In the genomic region with DNA sequence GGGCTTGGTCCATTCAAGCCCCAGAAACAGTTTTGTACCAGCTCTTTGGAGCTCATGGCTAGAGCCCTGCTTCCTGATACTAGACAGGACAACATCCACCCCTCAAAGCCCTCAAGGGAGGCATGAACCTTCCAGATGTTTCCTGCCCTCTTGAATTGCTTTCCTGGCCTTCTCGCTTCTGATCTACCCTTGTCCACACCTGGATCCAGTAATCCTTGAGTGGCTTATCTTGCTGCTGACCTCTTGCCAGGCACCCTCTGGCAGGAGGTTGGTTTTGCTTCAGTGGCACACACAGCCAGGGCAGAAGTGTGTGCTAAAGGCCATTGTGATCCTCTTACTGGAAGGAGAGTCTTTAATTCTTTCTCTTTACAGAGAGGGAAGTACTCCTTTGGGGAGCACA, we compare ENCODE assay signal across 15 cellular contexts.
DNase-seq lines count a peak whose midpoint lies in the region; ATAC-seq, FAIRE-seq and TF ChIP-seq lines count a peak whose summit lies in the region.
"Had no signal": no experiment of that assay in that cellular context is flagged by ENCODE, and none has a peak within 500 bp of the region (broad histone marks: within the 10 kb centered on the region; RNA-seq: fewer than 3 reads in every experiment).

No MANE protein-coding gene starts in this region.

- no peaks in the 10 kb centered on the region for H3K23me2 ChIP-seq in H9 (ENCODE audit: insufficient read length, low read depth, low read length, poor library complexity, severe bottlenecking)

- no peak for FAIRE-seq in GM12891 (lab: Jason Lieb, UNC)

- H3K27ac ChIP-seq in skeletal muscle tissue (ENCODE audit: low read depth, low read length), result peak overlapping the region; percentile 2
- no peak overlapping the region for H3K27ac ChIP-seq in H9 (ENCODE audit: insufficient read length, low read depth, low read length)

- H3K27ac Mint-ChIP-seq in H9, result no peak overlapping the region
- H3K27ac Mint-ChIP-seq: CD14-positive monocyte had no signal

- DNase-seq in Right ventricle myocardium superior (no peak), cardiac septum (ENCODE audit: low spot score) (no peak), left ventricle myocardium superior (no peak), GM12891 (ENCODE audit: insufficient read length, low spot score) (no peak), H9 (no peak)
- DNase-seq: COR-L47, H7, NCI-H1092, NCI-H526 treated with DMSO at 0.1 percent for 48 hours, SIG-M5 had no signal

- no peak for TF ChIP-seq CTCF in H9 (conservative IDR thresholded peaks at IDR 0.05)

- no peak overlapping the region for H2BK120ac ChIP-seq in H9 (ENCODE audit: low read depth, low read length, poor library complexity, severe bottlenecking)

- peak; percentile 34 for ATAC-seq in Right ventricle myocardium superior (ENCODE audit: poor library complexity)
- peak; percentile 56 for ATAC-seq in left ventricle myocardium superior
- no peak for ATAC-seq in HG03520 (IDR thresholded peaks at IDR 0.05; ENCODE audit: unreplicated experiment)
- ATAC-seq in HG02571 (IDR thresholded peaks at IDR 0.05; ENCODE audit: unreplicated experiment), result no peak

- H3K36me3 ChIP-seq in skeletal muscle tissue (ENCODE audit: control insufficient read depth in 3 of 3, insufficient read depth in 3 of 3, low read length in 3 of 3), result no peaks in the 10 kb centered on the region
- H3K36me3 ChIP-seq: MG63 had no signal

- no peak overlapping the region for H2AFZ ChIP-seq in H9 (ENCODE audit: low read length)

- H2BK5ac ChIP-seq in H9 (ENCODE audit: insufficient read length, low read length), result no peak overlapping the region

- H2AK5ac ChIP-seq in H9 (ENCODE audit: insufficient read length, low read length), result no peak overlapping the region

- no peaks in the 10 kb centered on the region for H3K79me2 ChIP-seq in H9 (ENCODE audit: insufficient read depth, low read length)

- TF ChIP-seq POLR2A in GM12891 (IDR thresholded peaks at IDR 0.05; ENCODE audit: low read depth, low read length), result no peak

- no peak overlapping the region for H2BK12ac ChIP-seq in H9 (ENCODE audit: insufficient read length, low read depth, low read length)

- H3K56ac ChIP-seq in H9 (ENCODE audit: insufficient read length, low read depth, low read length), result no peak overlapping the region

- intact Hi-C loops in Right ventricle myocardium superior (cut with DNase I) (no loop called here), cardiac septum (cut with DNase I) (no loop called here), left ventricle myocardium superior (cut with micrococcal nuclease) (no loop called here)

- H4K91ac ChIP-seq in H9 (ENCODE audit: insufficient read length, low read depth, low read length), result no peak overlapping the region

- H4K5ac ChIP-seq in H9 (ENCODE audit: insufficient read length, low read depth, low read length), result no peak overlapping the region

- peaks cover 19 to 22% of the 10 kb centered on the region in 2 experiments for H3K4me1 Mint-ChIP-seq in H9
- H3K4me1 Mint-ChIP-seq: CD14-positive monocyte had no signal

- no peaks in the 10 kb centered on the region for H4K20me1 ChIP-seq in H9 (ENCODE audit: control insufficient read depth, insufficient read depth, insufficient read length)

- H3K79me1 ChIP-seq in H9 (ENCODE audit: insufficient read depth, low read depth, low read length, poor library complexity, severe bottlenecking), result no peaks in the 10 kb centered on the region

- no peaks in the 10 kb centered on the region for H3K36me3 Mint-ChIP-seq in H9 (ENCODE audit: insufficient read depth in 1 of 3, low read depth in 3 of 3)
- H3K36me3 Mint-ChIP-seq: CD14-positive monocyte had no signal

- no peak overlapping the region for H3K18ac ChIP-seq in H9 (ENCODE audit: insufficient read length, low read depth, low read length)

- no peak overlapping the region for H3T11ph ChIP-seq in H9 (ENCODE audit: low read length)

- H3K27me3 ChIP-seq in skeletal muscle tissue (ENCODE audit: control insufficient read depth in 3 of 3, insufficient read depth in 3 of 3, low read length in 3 of 3) (no peaks in the 10 kb centered on the region), H9 (ENCODE audit: insufficient read depth, low read length) (no peaks in the 10 kb centered on the region)
- H3K27me3 ChIP-seq: MG63 had no signal

- H3K9me3 ChIP-seq in skeletal muscle tissue (ENCODE audit: control insufficient read depth in 3 of 3, low read length in 3 of 3) (no peaks in the 10 kb centered on the region), H9 (ENCODE audit: control insufficient read depth, low read depth, low read length) (no peaks in the 10 kb centered on the region)
- H3K9me3 ChIP-seq: MG63 had no signal

- no CpG with 5 or more reads among the region's 1 CpG for WGBS in H9 (ENCODE audit: extremely low coverage, insufficient read length, low lambda C conversion rate)

- H3K9ac ChIP-seq in skeletal muscle tissue (ENCODE audit: low read depth in 1 of 3, low read length in 3 of 3) (no peak overlapping the region), H9 (ENCODE audit: extremely low read depth, insufficient read length, low read length) (no peak overlapping the region)

- H3K9me3 Mint-ChIP-seq in H9, result no peaks in the 10 kb centered on the region; a peak in 1 of 5 replicates

- no peak overlapping the region for H3K4me3 Mint-ChIP-seq in H9
- H3K4me3 Mint-ChIP-seq: CD14-positive monocyte had no signal

- H2BK15ac ChIP-seq in H9 (ENCODE audit: low read depth, low read length), result no peak overlapping the region

- H3K27me3 Mint-ChIP-seq in H9 (ENCODE audit: low read depth), result peaks cover 18% of the 10 kb centered on the region

- no peak overlapping the region for H2BK20ac ChIP-seq in H9 (ENCODE audit: low read depth, low read length, poor library complexity, severe bottlenecking)

- H3K4me2 ChIP-seq in H9 (ENCODE audit: insufficient read depth, insufficient read length, low read length), result no peak overlapping the region

- H3K4me1 ChIP-seq in skeletal muscle tissue (ENCODE audit: control insufficient read depth in 3 of 3, insufficient read depth in 3 of 3, low read length in 3 of 3), result peaks cover 21 to 40% (median 35%) of the 10 kb centered on the region in 3 donors
- H3K4me1 ChIP-seq in H9 (ENCODE audit: insufficient read depth, low read length), result no peaks in the 10 kb centered on the region

- H3K4me3 ChIP-seq in skeletal muscle tissue (ENCODE audit: low read length in 3 of 3), result no peak overlapping the region
- H3K4me3 ChIP-seq: MG63 had no signal

- H4K8ac ChIP-seq in H9 (replicated peaks; ENCODE audit: insufficient read length, low read depth, low read length), result no peak overlapping the region

- H3K14ac ChIP-seq in H9 (ENCODE audit: insufficient read depth, low read length), result no peak overlapping the region

- no peak overlapping the region for H3K23ac ChIP-seq in H9 (ENCODE audit: insufficient read length, low read depth, low read length)

- no peak overlapping the region for H3K4ac ChIP-seq in H9 (ENCODE audit: low read depth, low read length)

TF ChIP-seq in GM12891, 5 proteins besides CTCF, POLR2A, EP300 and RAD21:
- TF ChIP-seq POU2F2 (IDR thresholded peaks at IDR 0.05; ENCODE audit: low read depth, low read length), result no peak

Comparison
In these comparisons a context has a peak if more than half of its experiments do, and no peak if none do; other contexts are left out.
1. ATAC-seq: peak in Right ventricle myocardium superior (single experiment) and left ventricle myocardium superior (single experiment); none in HG03520 (single experiment) and HG02571 (single experiment).